Comparison of ENCODE assay signal across 8 cellular contexts in genomic region chr3:9791127-9791526, GRCh38. TPM values are rescaled to one million over a fixed set of nuclear protein-coding genes. Genes with fewer than 3 reads are reported as not detected.
A peak's percentile ranks its signal among the peaks of the same experiment; 100 is the strongest.
DNase-seq lines count a peak whose midpoint lies in the region; ATAC-seq and TF ChIP-seq lines count a peak whose summit lies in the region.

No MANE protein-coding gene starts in this region.

- H3K27me3 ChIP-seq in CD4-positive, CD25-positive, alpha-beta regulatory T cell (ENCODE audit: control insufficient read depth, insufficient read depth, low read length), result no peaks in the 10 kb centered on the region

- peak overlapping the region in 1 of 3 donors; percentile 99 for H3K27ac Mint-ChIP-seq in CD4-positive, CD25-positive, alpha-beta regulatory T cell
- H3K27ac Mint-ChIP-seq in IgD-negative memory B cell (peak overlapping the region; percentile 44 to 99 (median 75)), MCF 10A (ENCODE audit: low read depth, unreplicated experiment) (peak overlapping the region; percentile 100), neural crest cell (ENCODE audit: unreplicated experiment) (no peak overlapping the region)

- H3K4me1 ChIP-seq in CD4-positive, CD25-positive, alpha-beta regulatory T cell (ENCODE audit: control insufficient read depth, insufficient read depth, low read length, poor library complexity, severe bottlenecking), result peaks cover 44% of the 10 kb centered on the region

- POLR2A ChIA-PET in MCF 10A (lab: Yijun Ruan, JAX), result interaction anchor here (1.2 kb wide), 1 partner anchor 10 kb away, joined by 3 read pairs; no protein-coding TSS in a partner anchor

- peaks cover 44% of the 10 kb centered on the region for H3K36me3 ChIP-seq in CD4-positive, CD25-positive, alpha-beta regulatory T cell (ENCODE audit: control insufficient read depth, insufficient read depth, low read length)

- intact Hi-C loops in MCF 10A (cut with micrococcal nuclease), result loop anchor here (5.0 kb wide), 1 partner anchor 74 kb away; no protein-coding TSS in a partner anchor

- no peak for DNase-seq in CD4-positive, CD25-positive, alpha-beta regulatory T cell
- DNase-seq in MCF 10A (ENCODE audit: unreplicated experiment) (no peak), neural crest cell (ENCODE audit: low read depth, low spot score) (no peak), D341Med (ENCODE audit: low spot score) (no peak)

- H3K4me1 Mint-ChIP-seq in CD4-positive, CD25-positive, alpha-beta regulatory T cell, result peaks cover 23 to 63% (median 48%) of the 10 kb centered on the region in 4 donors
- H3K4me1 Mint-ChIP-seq in IgD-negative memory B cell, result peaks cover 21 to 40% (median 34%) of the 10 kb centered on the region in 3 donors
- H3K4me1 Mint-ChIP-seq in MCF 10A (ENCODE audit: insufficient read depth, unreplicated experiment), result peaks cover 31% of the 10 kb centered on the region
- peaks cover 22% of the 10 kb centered on the region for H3K4me1 Mint-ChIP-seq in neural crest cell

- H3K9me3 Mint-ChIP-seq in CD4-positive, CD25-positive, alpha-beta regulatory T cell, result no peaks in the 10 kb centered on the region
- no peaks in the 10 kb centered on the region for H3K9me3 Mint-ChIP-seq in IgD-negative memory B cell
- H3K9me3 Mint-ChIP-seq in MCF 10A (ENCODE audit: unreplicated experiment), result no peaks in the 10 kb centered on the region
- H3K9me3 Mint-ChIP-seq in neural crest cell, result no peaks in the 10 kb centered on the region

- TF ChIP-seq CTCF in MCF 10A (IDR thresholded peaks at IDR 0.05; ENCODE audit: unreplicated experiment), result no peak
- no peak for TF ChIP-seq CTCF in neural crest cell (conservative IDR thresholded peaks at IDR 0.05)

- no peak for ATAC-seq in CD4-positive, CD25-positive, alpha-beta regulatory T cell (ENCODE audit: low read depth in 2 of 2)
- ATAC-seq in GM18498 (IDR thresholded peaks at IDR 0.05; ENCODE audit: unreplicated experiment), result no peak
- ATAC-seq in GM21723 (IDR thresholded peaks at IDR 0.05; ENCODE audit: unreplicated experiment), result no peak
- ATAC-seq in GM21786 (IDR thresholded peaks at IDR 0.05; ENCODE audit: unreplicated experiment), result no peak

- BruUV-seq in MCF 10A (replicated peaks; lab: Mats Ljungman, UMichigan), result no TSS peak

- H3K4me3 ChIP-seq in CD4-positive, CD25-positive, alpha-beta regulatory T cell (ENCODE audit: low read depth, low read length), result peak overlapping the region; percentile 95

- no peaks in the 10 kb centered on the region for H3K9me3 ChIP-seq in CD4-positive, CD25-positive, alpha-beta regulatory T cell (ENCODE audit: control insufficient read depth in 2 of 2, low read length in 2 of 2)

- H3K27me3 Mint-ChIP-seq in CD4-positive, CD25-positive, alpha-beta regulatory T cell, result no peaks in the 10 kb centered on the region
- H3K27me3 Mint-ChIP-seq in IgD-negative memory B cell (no peaks in the 10 kb centered on the region), MCF 10A (ENCODE audit: insufficient read depth, unreplicated experiment) (no peaks in the 10 kb centered on the region), neural crest cell (ENCODE audit: low read depth) (no peaks in the 10 kb centered on the region)

- CTCF ChIA-PET in MCF 10A (lab: Yijun Ruan, JAX), result interaction anchor here (0.6 to 1.3 kb wide), 3 partner anchors 11 to 489 kb away, joined by 3 read pairs; no protein-coding TSS in a partner anchor

- peak overlapping the region; percentile 92 to 99 (median 96) for H3K4me3 Mint-ChIP-seq in CD4-positive, CD25-positive, alpha-beta regulatory T cell
- H3K4me3 Mint-ChIP-seq in IgD-negative memory B cell, result peak overlapping the region; percentile 45 to 97 (median 87)
- peak overlapping the region; percentile 98 for H3K4me3 Mint-ChIP-seq in MCF 10A (ENCODE audit: unreplicated experiment)
- H3K4me3 Mint-ChIP-seq in neural crest cell, result peak overlapping the region; percentile 96

- peak overlapping the region; percentile 96 for H3K27ac ChIP-seq in CD4-positive, CD25-positive, alpha-beta regulatory T cell (ENCODE audit: insufficient read depth, low read length, poor library complexity, severe bottlenecking)

- H3K36me3 Mint-ChIP-seq in CD4-positive, CD25-positive, alpha-beta regulatory T cell, result peaks cover 36% of the 10 kb centered on the region
- H3K36me3 Mint-ChIP-seq in IgD-negative memory B cell, result peaks cover 17% of the 10 kb centered on the region
- peaks cover 49% of the 10 kb centered on the region for H3K36me3 Mint-ChIP-seq in MCF 10A (ENCODE audit: insufficient read depth, unreplicated experiment)
- peaks cover 18% of the 10 kb centered on the region for H3K36me3 Mint-ChIP-seq in neural crest cell (ENCODE audit: low read depth)

RNA-seq across cellular contexts. Expression of gene TADA3, which starts 1.1 kb away (rescaled TPM):
- total RNA-seq in CD4-positive, CD25-positive, alpha-beta regulatory T cell, result 44.7 TPM
- 10 to 100 TPM; 50.2 to 69.0 (median 60.5) TPM for polyA plus RNA-seq in CD4-positive, CD25-positive, alpha-beta regulatory T cell
- polyA plus RNA-seq in IgD-negative memory B cell, result 52.6 TPM
- total RNA-seq in MCF 10A (2022), result 72.0 and 77.1 TPM in 2 replicates
- total RNA-seq in neural crest cell, result 70.0 and 73.2 TPM in 2 replicates

RNA-seq across cellular contexts. Expression of gene ARPC4, which starts 1.8 kb away (rescaled TPM):
- total RNA-seq in CD4-positive, CD25-positive, alpha-beta regulatory T cell, result 203 TPM
- 100 to 1,000 TPM; 294 to 384 (median 336) TPM for polyA plus RNA-seq in CD4-positive, CD25-positive, alpha-beta regulatory T cell
- 262 TPM for polyA plus RNA-seq in IgD-negative memory B cell
- 122 and 132 TPM in 2 replicates for total RNA-seq in MCF 10A (2022)
- total RNA-seq in neural crest cell, result 147 and 156 TPM in 2 replicates

RNA-seq across cellular contexts. Expression of gene TTLL3, which starts 18.9 kb away (rescaled TPM):
- total RNA-seq in CD4-positive, CD25-positive, alpha-beta regulatory T cell, result 89.9 TPM
- 1 to 10 TPM; 2.3 to 3.8 (median 3.1) TPM for polyA plus RNA-seq in CD4-positive, CD25-positive, alpha-beta regulatory T cell
- polyA plus RNA-seq in IgD-negative memory B cell, result 10.5 TPM
- 14.6 and 16.6 TPM in 2 replicates for total RNA-seq in MCF 10A (2022)
- total RNA-seq in neural crest cell, result 28.3 and 31.0 TPM in 2 replicates

RNA-seq across cellular contexts. Expression of gene CAMK1, which starts 21.4 kb away (rescaled TPM):
- 4.9 TPM for total RNA-seq in CD4-positive, CD25-positive, alpha-beta regulatory T cell
- polyA plus RNA-seq in CD4-positive, CD25-positive, alpha-beta regulatory T cell, result 10 to 100 TPM in 1 of 4 donors, 1 to 10 TPM in 3; 4.5 to 13.7 (median 7.7) TPM
- 0.65 TPM for polyA plus RNA-seq in IgD-negative memory B cell
- total RNA-seq in MCF 10A (2022) (8.3 and 11.7 TPM in 2 replicates), neural crest cell (19.5 and 22.5 TPM in 2 replicates)

RNA-seq across cellular contexts. Expression of gene OGG1, which starts 41.4 kb away (rescaled TPM):
- total RNA-seq in CD4-positive, CD25-positive, alpha-beta regulatory T cell, result 26.3 TPM
- polyA plus RNA-seq in CD4-positive, CD25-positive, alpha-beta regulatory T cell, result 10 to 100 TPM; 21.8 to 30.2 (median 26.7) TPM
- polyA plus RNA-seq in IgD-negative memory B cell, result 20.7 TPM
- total RNA-seq in MCF 10A (2022), result 15.3 and 17.7 TPM in 2 replicates
- 38.6 and 39.8 TPM in 2 replicates for total RNA-seq in neural crest cell
